Comparison of ENCODE assay signal across 8 cellular contexts in genomic region chr15:40274350-40275274, GRCh38. TPM values are rescaled to one million over a fixed set of nuclear protein-coding genes. Genes with fewer than 3 reads are reported as not detected.
DNase-seq lines count a peak whose midpoint lies in the region; ATAC-seq and TF ChIP-seq lines count a peak whose summit lies in the region.

No MANE protein-coding gene starts in this region.

- H3K9me3 ChIP-seq in fibroblast of lung (ENCODE audit: control insufficient read depth, insufficient read depth, low read depth, low read length) (no peaks in the 10 kb centered on the region), neural progenitor cell (ENCODE audit: low read depth) (no peaks in the 10 kb centered on the region)

- no peaks in the 10 kb centered on the region for H3K9me3 Mint-ChIP-seq in neural progenitor cell
- no peaks in the 10 kb centered on the region for H3K9me3 Mint-ChIP-seq in stimulated activated naive CD8-positive, alpha-beta T cell treated with anti-CD3 and anti-CD28 coated beads, Interleukin-15, amount 100 ng/mL, for 72 hours

- H3K36me3 ChIP-seq in fibroblast of lung (ENCODE audit: control insufficient read depth, insufficient read depth, low read length) (no peaks in the 10 kb centered on the region), neural progenitor cell (no peaks in the 10 kb centered on the region)

- H4K20me1 ChIP-seq in fibroblast of lung (ENCODE audit: control insufficient read depth, extremely low read depth, insufficient read depth, low read length) = no peaks in the 10 kb centered on the region
- H4K20me1 ChIP-seq in neural progenitor cell (ENCODE audit: low read depth) = peaks cover under 1% of the 10 kb centered on the region

- no peaks in the 10 kb centered on the region for H3F3A ChIP-seq in neural progenitor cell (ENCODE audit: low read depth)

- TF ChIP-seq CTCF in fibroblast of lung (conservative IDR thresholded peaks at IDR 0.05 in 1 of 2, IDR thresholded peaks at IDR 0.05 in 1 of 2; ENCODE audit: low read depth in 1 of 2, low read length in 2 of 2) (peak; percentile 100), neural progenitor cell (IDR thresholded peaks at IDR 0.05) (peak; percentile 100)

- no peak overlapping the region for H3K4me2 ChIP-seq in fibroblast of lung (ENCODE audit: extremely low read depth, insufficient read depth, low read length)
- no peak overlapping the region for H3K4me2 ChIP-seq in neural progenitor cell

- peak overlapping the region; percentile 83 for H3K27ac Mint-ChIP-seq in neural progenitor cell
- no peak overlapping the region for H3K27ac Mint-ChIP-seq in stimulated activated naive CD8-positive, alpha-beta T cell treated with anti-CD3 and anti-CD28 coated beads, Interleukin-15, amount 100 ng/mL, for 72 hours

- H3K79me2 ChIP-seq in fibroblast of lung (ENCODE audit: control insufficient read depth, insufficient read depth, low read length) (no peaks in the 10 kb centered on the region), neural progenitor cell (ENCODE audit: low read depth) (no peaks in the 10 kb centered on the region)

- H2AFZ ChIP-seq in fibroblast of lung (ENCODE audit: low read length) (peak overlapping the region; percentile 11), neural progenitor cell (replicated peaks) (no peak overlapping the region)

- peaks cover 2% of the 10 kb centered on the region for H3K4me1 ChIP-seq in fibroblast of lung (ENCODE audit: control insufficient read depth, extremely low read depth, insufficient read depth, low read length)
- H3K4me1 ChIP-seq in neural progenitor cell = peaks cover 1% of the 10 kb centered on the region

- H3K27me3 Mint-ChIP-seq in neural progenitor cell (ENCODE audit: insufficient read depth, low read depth) = peaks cover 28% of the 10 kb centered on the region
- H3K27me3 Mint-ChIP-seq in stimulated activated naive CD8-positive, alpha-beta T cell treated with anti-CD3 and anti-CD28 coated beads, Interleukin-15, amount 100 ng/mL, for 72 hours = peaks cover 39% of the 10 kb centered on the region

- no peak overlapping the region for H3K9ac ChIP-seq in fibroblast of lung (ENCODE audit: insufficient read depth, low read length)
- H3K9ac ChIP-seq in neural progenitor cell = no peak overlapping the region

- peak; percentile 75 for DNase-seq in EL
- peak; percentile 95 for DNase-seq in KBM-7
- peak; percentile 84 for DNase-seq in RKO (ENCODE audit: low spot score)
- DNase-seq in activated T-helper 1 cell treated with Interleukin-2 at 50 U/mL for 16 hours (ENCODE audit: low read depth) = peak; percentile 81
- peak; percentile 64 to 87 for DNase-seq in fibroblast of lung (ENCODE audit: low read depth in 2 of 2)
- peak; percentile 92 for DNase-seq in neural progenitor cell (ENCODE audit: low spot score)
- peak; percentile 88 to 89 for DNase-seq in stimulated activated naive CD8-positive, alpha-beta T cell treated with anti-CD3 and anti-CD28 coated beads, Interleukin-15, amount 100 ng/mL, for 72 hours

- no peak overlapping the region for H3K4me3 ChIP-seq in fibroblast of lung (replicated peaks in 1 of 4; ENCODE audit: control extremely low read depth in 1 of 4, insufficient read depth in 1 of 4, low read depth in 3 of 4, low read length in 4 of 4)
- H3K4me3 ChIP-seq in neural progenitor cell = no peak overlapping the region

- peaks cover 31% of the 10 kb centered on the region for H3K4me1 Mint-ChIP-seq in neural progenitor cell
- peaks cover 17% of the 10 kb centered on the region for H3K4me1 Mint-ChIP-seq in stimulated activated naive CD8-positive, alpha-beta T cell treated with anti-CD3 and anti-CD28 coated beads, Interleukin-15, amount 100 ng/mL, for 72 hours

- peak; percentile 66 for ATAC-seq in stimulated activated naive CD8-positive, alpha-beta T cell treated with anti-CD3 and anti-CD28 coated beads, Interleukin-15, amount 100 ng/mL, for 72 hours
- no peak for ATAC-seq in GM19467 (IDR thresholded peaks at IDR 0.05; ENCODE audit: unreplicated experiment)

- in situ Hi-C loops in KBM-7 (cut with MboI; ENCODE audit: low pct_unique_long_range_greater_than_20kb, low sequenced_read_pairs) = loop anchor here (10.0 to 25.0 kb wide), 2 partner anchors 60 to 487 kb away; partner anchors contain the start of gene FSIP1

- H3K27ac ChIP-seq in fibroblast of lung (ENCODE audit: insufficient read depth, low read length) (no peak overlapping the region), neural progenitor cell (no peak overlapping the region)

- H3K36me3 Mint-ChIP-seq in neural progenitor cell = no peaks in the 10 kb centered on the region

- H3K27me3 ChIP-seq in fibroblast of lung (ENCODE audit: control insufficient read depth, insufficient read depth, low read length) (peaks cover 15% of the 10 kb centered on the region), neural progenitor cell (peaks cover 29% of the 10 kb centered on the region)

- H3K4me3 Mint-ChIP-seq in neural progenitor cell = peak overlapping the region; percentile 12
- H3K4me3 Mint-ChIP-seq in stimulated activated naive CD8-positive, alpha-beta T cell treated with anti-CD3 and anti-CD28 coated beads, Interleukin-15, amount 100 ng/mL, for 72 hours = no peak overlapping the region

RNA-seq across cellular contexts. Expression of gene ANKRD63, which starts 8.3 kb away (rescaled TPM):
- total RNA-seq in fibroblast of lung (not detected in 2 replicates), neural progenitor cell (ENCODE audit: low replicate concordance) (not detected in 2 replicates)
- not detected in 2 replicates for polyA plus RNA-seq in fibroblast of lung
- polyA plus RNA-seq in fibroblast of lung (2012) = not detected in 2 replicates
- polyA minus RNA-seq in fibroblast of lung (ENCODE audit: low replicate concordance) = not detected in 2 replicates

RNA-seq across cellular contexts. Expression of gene PLCB2, which starts 33.1 kb away (rescaled TPM):
- total RNA-seq in fibroblast of lung (under 0.01 TPM in 2 replicates), neural progenitor cell (ENCODE audit: low replicate concordance) (0.56 and 2.1 TPM in 2 replicates)
- polyA plus RNA-seq in fibroblast of lung = 0.33 and 0.40 TPM in 2 replicates
- polyA plus RNA-seq in fibroblast of lung (2012) = 0.35 and 0.68 TPM in 2 replicates
- not detected in 2 replicates for polyA minus RNA-seq in fibroblast of lung (ENCODE audit: low replicate concordance)

RNA-seq across cellular contexts. Expression of gene PAK6, which starts 35.7 kb away (rescaled TPM):
- total RNA-seq in fibroblast of lung = under 0.01 TPM in 1 of 2 replicates, not detected in the other
- polyA plus RNA-seq in fibroblast of lung = 0.03 and 0.05 TPM in 2 replicates
- polyA plus RNA-seq in fibroblast of lung (2012) = 0.19 TPM in 1 of 2 replicates, not detected in the other
- polyA minus RNA-seq in fibroblast of lung (ENCODE audit: low replicate concordance) = not detected in 2 replicates
- 0.90 TPM in 1 of 2 replicates, not detected in the other for total RNA-seq in neural progenitor cell (ENCODE audit: low replicate concordance)

RNA-seq across cellular contexts. Expression of gene INAFM2, which starts 48.9 kb away (rescaled TPM):
- total RNA-seq in fibroblast of lung = 8.9 and 9.2 TPM in 2 replicates
- 8.2 and 11.0 TPM in 2 replicates for polyA plus RNA-seq in fibroblast of lung
- polyA plus RNA-seq in fibroblast of lung (2012) = 12.0 and 13.1 TPM in 2 replicates
- 1.0 and 4.3 TPM in 2 replicates for polyA minus RNA-seq in fibroblast of lung (ENCODE audit: low replicate concordance)
- total RNA-seq in neural progenitor cell (ENCODE audit: low replicate concordance) = 11.5 and 18.2 TPM in 2 replicates
